25 cellular contexts compared by ENCODE assay signal in the genomic region with DNA sequence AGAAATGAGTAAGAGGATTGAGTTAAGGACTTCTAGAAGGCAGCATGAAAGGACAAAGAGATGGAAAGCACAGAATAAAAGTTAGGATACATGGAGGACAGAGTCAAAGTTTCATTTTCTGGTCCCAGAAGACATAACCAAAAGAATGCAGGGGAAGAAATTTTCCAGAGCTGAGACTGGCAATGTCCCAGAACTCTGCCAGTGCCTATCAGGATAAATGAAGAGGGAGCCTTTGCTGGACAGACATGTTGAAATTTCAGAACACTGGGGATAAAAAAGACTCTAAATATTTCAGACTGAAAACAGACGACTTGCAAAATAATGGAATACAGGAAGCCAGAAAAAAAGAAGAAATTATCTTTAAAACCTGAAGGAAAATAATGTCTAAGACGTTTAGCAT.
"Had no signal": no experiment of that assay in that cellular context is flagged by ENCODE, and none has a peak within 500 bp of the region (broad histone marks: within the 10 kb centered on the region; RNA-seq: fewer than 3 reads in every experiment).

No MANE protein-coding gene starts in this region.

- H3K27ac Mint-ChIP-seq: nephron; stimulated activated naive B cell treated with anti-CD40 and anti-IgM and Interleukin-4, amounts not matched to agents 10 μg/mL and 1 μg/mL and 100 μg/mL, for 72 hours; stimulated activated naive CD8-positive, alpha-beta T cell treated with anti-CD3 and anti-CD28 coated beads, Interleukin-15, amount 100 ng/mL, for 72 hours had no signal

- DNase-seq: colonic mucosa; effector CD8-positive, alpha-beta T cell; foreskin fibroblast; glutamatergic neuron; immature natural killer cell; left lung; mesenchymal stem cell; midbrain; naive B cell; occipital lobe; psoas muscle; retina; stimulated activated CD4-positive, alpha-beta T cell treated with anti-CD3 and anti-CD28 coated beads, Interleukin-2, amount 100 ng/mL, for 24 hours; stimulated activated CD4-positive, alpha-beta T cell treated with anti-CD3 and anti-CD28 coated beads, Interleukin-4, amount 100 ng/mL, for 4 hours; stimulated activated naive B cell treated with anti-CD40 and anti-IgM and Interleukin-4, amounts not matched to agents 10 μg/mL and 1 μg/mL and 100 μg/mL, for 72 hours; stimulated activated naive CD8-positive, alpha-beta T cell treated with anti-CD3 and anti-CD28 coated beads, Interleukin-15, amount 100 ng/mL, for 72 hours; substantia nigra; trophoblast cell had no signal

- H2AFZ ChIP-seq: parathyroid adenoma had no signal

- H3K79me2 ChIP-seq: parathyroid adenoma had no signal

- H3K9me3 ChIP-seq: colonic mucosa, gastroesophageal sphincter, left lung, psoas muscle had no signal

- H3K27ac ChIP-seq: colonic mucosa, dorsolateral prefrontal cortex, gastroesophageal sphincter, left lung, parathyroid adenoma, psoas muscle had no signal

- ATAC-seq: esophagus mucosa; gastroesophageal sphincter; left lung; psoas muscle; sciatic nerve; stimulated activated naive B cell treated with anti-CD40 and anti-IgM and Interleukin-4, amounts not matched to agents 10 μg/mL and 1 μg/mL and 100 μg/mL, for 72 hours; stimulated activated naive CD8-positive, alpha-beta T cell treated with anti-CD3 and anti-CD28 coated beads, Interleukin-15, amount 100 ng/mL, for 72 hours had no signal

- H3K36me3 Mint-ChIP-seq: immature natural killer cell, naive B cell had no signal

- H3K4me1 ChIP-seq: colonic mucosa, parathyroid adenoma, psoas muscle had no signal

- H3K4me3 ChIP-seq: colonic mucosa, dorsolateral prefrontal cortex, gastroesophageal sphincter, left lung, lung, psoas muscle had no signal

- H3K36me3 ChIP-seq: colonic mucosa, gastroesophageal sphincter, left lung had no signal

- H3K9ac ChIP-seq: parathyroid adenoma had no signal

- H3K27me3 ChIP-seq: colonic mucosa, left lung had no signal

- H3K4me3 Mint-ChIP-seq: immature natural killer cell; naive B cell; nephron; stimulated activated naive B cell treated with anti-CD40 and anti-IgM and Interleukin-4, amounts not matched to agents 10 μg/mL and 1 μg/mL and 100 μg/mL, for 72 hours; stimulated activated naive CD8-positive, alpha-beta T cell treated with anti-CD3 and anti-CD28 coated beads, Interleukin-15, amount 100 ng/mL, for 72 hours had no signal
